Comparison of ENCODE assay signal across 19 cellular contexts in the genomic region with DNA sequence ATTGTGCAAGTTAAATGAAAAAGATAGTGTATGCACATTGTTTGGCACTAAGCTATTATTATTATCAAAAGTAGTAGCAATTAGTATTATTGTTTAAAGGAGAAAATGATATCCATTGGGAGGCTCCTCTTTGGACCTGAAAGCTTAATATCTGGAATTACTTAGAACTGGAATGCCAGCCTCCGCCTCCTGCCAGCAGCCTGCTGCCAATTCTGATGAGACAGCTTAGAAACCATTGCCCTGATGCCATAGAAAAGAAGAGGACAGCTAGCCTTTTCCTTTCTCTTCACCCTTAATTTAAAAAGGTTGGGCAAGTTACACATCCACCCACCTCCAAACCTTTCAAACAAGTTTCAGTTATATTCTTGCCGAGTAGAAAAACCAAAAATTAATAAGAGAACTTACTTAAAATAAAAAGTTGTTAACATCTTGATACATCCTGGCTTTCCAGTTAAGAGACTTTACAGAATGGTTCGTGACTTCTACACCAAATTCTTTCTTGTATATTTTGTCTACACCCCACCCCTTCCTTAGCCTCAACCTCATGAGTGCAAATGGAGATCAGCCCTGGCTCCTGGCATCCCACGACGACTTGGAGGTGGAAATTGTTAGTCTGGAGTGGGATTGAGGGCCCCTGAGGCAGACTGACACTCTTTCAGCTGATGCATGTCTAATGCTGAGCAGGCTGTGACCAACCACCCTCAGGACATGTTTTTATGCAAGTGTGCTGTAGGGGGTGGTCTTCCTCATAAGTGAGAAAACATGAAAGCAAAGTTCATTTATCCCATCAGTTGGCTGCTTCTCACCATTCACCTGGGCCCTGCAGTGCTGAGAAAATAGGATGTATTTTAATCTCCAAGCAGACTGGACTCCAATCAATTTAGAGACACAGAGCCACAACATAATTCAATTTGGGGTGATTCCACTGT.
A peak's percentile ranks its signal among the peaks of the same experiment; 100 is the strongest.
DNase-seq lines count a peak whose midpoint lies in the region; ATAC-seq and TF ChIP-seq lines count a peak whose summit lies in the region.
"Had no signal": no experiment of that assay in that cellular context is flagged by ENCODE, and none has a peak within 500 bp of the region (broad histone marks: within the 10 kb centered on the region; RNA-seq: fewer than 3 reads in every experiment).

No MANE protein-coding gene starts in this region.

- H4K20me1 ChIP-seq in BLaER1 = no peaks in the 10 kb centered on the region

- 0 out of 2 replicates have a peak overlapping the region, but pooled peaks have one; percentile 47 for H3K4me3 ChIP-seq in BLaER1
- no peak overlapping the region for H3K4me3 ChIP-seq in MG63
- no peak overlapping the region for H3K4me3 ChIP-seq in ascending aorta
- no peak overlapping the region for H3K4me3 ChIP-seq in lower lobe of right lung
- H3K4me3 ChIP-seq: body of pancreas, GM12878, vagina had no signal

- peak overlapping the region; percentile 84 for H3K4me2 ChIP-seq in BLaER1

- H3K36me3 ChIP-seq in BLaER1 = peaks cover 17% of the 10 kb centered on the region
- no peaks in the 10 kb centered on the region; the same call in 1 of the 2 replicates for H3K36me3 ChIP-seq in MG63
- H3K36me3 ChIP-seq in ascending aorta = peaks cover 0 to 2% of the 10 kb centered on the region in 2 donors
- no peaks in the 10 kb centered on the region for H3K36me3 ChIP-seq in lower lobe of right lung
- H3K36me3 ChIP-seq: vagina had no signal

- H3K27me3 ChIP-seq in BLaER1 (no peaks in the 10 kb centered on the region), MG63 (no peaks in the 10 kb centered on the region), ascending aorta (no peaks in the 10 kb centered on the region), lower lobe of right lung (ENCODE audit: low read depth) (no peaks in the 10 kb centered on the region)
- H3K27me3 ChIP-seq: heart left ventricle, vagina had no signal

- TF ChIP-seq CTCF in ascending aorta (IDR thresholded peaks at IDR 0.05) (no peak), lower lobe of right lung (IDR thresholded peaks at IDR 0.05) (no peak)

- H3K9me3 ChIP-seq in BLaER1 (peaks cover 31% of the 10 kb centered on the region), MG63 (no peaks in the 10 kb centered on the region), ascending aorta (no peaks in the 10 kb centered on the region), lower lobe of right lung (no peaks in the 10 kb centered on the region)
- H3K9me3 ChIP-seq: body of pancreas, vagina had no signal

- H3K27ac ChIP-seq in BLaER1 (peak overlapping the region; percentile 65), ascending aorta (peak overlapping the region; percentile 76 to 89), lower lobe of right lung (peak overlapping the region; percentile 57)
- H3K27ac ChIP-seq: body of pancreas, vagina had no signal

- H3K9ac ChIP-seq in BLaER1 = peak overlapping the region; percentile 65

- intact Hi-C loops in ascending aorta (cut with DNase I) (loop anchor here (10.0 kb wide), 1 partner anchor 757 kb away; no protein-coding TSS in a partner anchor), lower lobe of right lung (cut with DNase I) (no loop called here)

- ATAC-seq in lower lobe of right lung (no peak), GM18520 (IDR thresholded peaks at IDR 0.05; ENCODE audit: unreplicated experiment) (no peak), HG03025 (IDR thresholded peaks at IDR 0.05; ENCODE audit: low FRiP score, unreplicated experiment) (no peak)
- ATAC-seq: body of pancreas; GM12878; stimulated activated naive CD8-positive, alpha-beta T cell treated with anti-CD3 and anti-CD28 coated beads, Interleukin-15, amount 100 ng/mL, for 72 hours had no signal

- H3K4me1 ChIP-seq in BLaER1 (peaks cover 72% of the 10 kb centered on the region), ascending aorta (peaks cover 17 to 28% of the 10 kb centered on the region in 2 donors), lower lobe of right lung (peaks cover 21% of the 10 kb centered on the region)
- H3K4me1 ChIP-seq: body of pancreas, vagina had no signal

- DNase-seq in MG63 (peak; percentile 53), ascending aorta (ENCODE audit: low spot score in 2 of 2) (no peak), lower lobe of right lung (no peak), NCI-H748 (lab: John Stamatoyannopoulos, UW; ENCODE audit: unreplicated experiment) (no peak)
- DNase-seq in stimulated activated CD4-positive, alpha-beta T cell treated with anti-CD3 and anti-CD28 coated beads, Interleukin-15, amount 100 ng/mL, for 24 hours = no peak
- DNase-seq: ACHN; activated CD4-positive, alpha-beta T cell treated with anti-CD3 and anti-CD28 coated beads, Interleukin-2, amount 10 ng/mL, durations not matched to agents 7 days and 5 days; activated naive CD4-positive, alpha-beta T cell treated with anti-CD3 and anti-CD28 coated beads, Interleukin-2, amount 50 U/mL, for 16 hours; body of pancreas; NCI-H187; NCI-H446 treated with DMSO at 0.1 percent for 48 hours; SHP77; stimulated activated naive CD8-positive, alpha-beta T cell treated with anti-CD3 and anti-CD28 coated beads, Interleukin-15, amount 100 ng/mL, for 72 hours had no signal
